Comparison of ENCODE assay signal across 10 cellular contexts in the genomic region with DNA sequence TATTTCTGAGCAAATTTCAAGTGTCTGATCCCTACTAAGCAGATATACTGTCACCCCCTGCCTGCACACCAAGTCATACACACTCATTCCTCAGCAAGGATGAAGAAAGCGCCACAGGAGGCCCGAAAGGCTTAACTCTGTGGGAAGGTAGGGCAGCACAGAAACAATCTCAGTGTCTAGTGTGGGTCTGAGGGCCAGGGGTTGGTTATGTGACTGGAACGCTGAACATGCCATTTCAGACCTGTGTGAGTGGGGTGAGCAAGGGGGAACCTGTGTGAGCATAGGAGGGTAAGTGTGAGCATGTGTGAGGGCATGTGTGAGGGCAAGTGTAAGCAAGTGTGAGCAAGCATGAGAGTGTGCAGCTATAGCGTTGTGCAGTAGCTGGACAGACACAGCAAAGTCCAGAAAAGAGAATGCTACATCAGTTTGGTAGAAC. TPM values are rescaled to one million over a fixed set of nuclear protein-coding genes. Genes with fewer than 3 reads are reported as not detected.
DNase-seq lines count a peak whose midpoint lies in the region; ATAC-seq and TF ChIP-seq lines count a peak whose summit lies in the region.
"Had no signal": no experiment of that assay in that cellular context is flagged by ENCODE, and none has a peak within 500 bp of the region (broad histone marks: within the 10 kb centered on the region; RNA-seq: fewer than 3 reads in every experiment).

No MANE protein-coding gene starts in this region.

- H3K27ac Mint-ChIP-seq in stimulated activated naive CD8-positive, alpha-beta T cell treated with anti-CD3 and anti-CD28 coated beads, Interleukin-15, Interleukin-2, amounts not matched to agents 100 ng/mL and 50 ng/mL, for 24 hours: peak overlapping the region; percentile 95
- peak overlapping the region; percentile 94 for H3K27ac Mint-ChIP-seq in central memory CD8-positive, alpha-beta T cell (ENCODE audit: low read depth)
- H3K27ac Mint-ChIP-seq in neural crest cell (ENCODE audit: unreplicated experiment): no peak overlapping the region

- ATAC-seq in stimulated activated naive CD8-positive, alpha-beta T cell treated with anti-CD3 and anti-CD28 coated beads, Interleukin-15, Interleukin-2, amounts not matched to agents 100 U/mL and 50 U/mL, for 24 hours: no peak
- no peak for ATAC-seq in central memory CD8-positive, alpha-beta T cell (replicated peaks; ENCODE audit: extremely low read depth, poor library complexity, severe bottlenecking)
- ATAC-seq in GM18909 (IDR thresholded peaks at IDR 0.05; ENCODE audit: poor library complexity, unreplicated experiment) (no peak), GM21360 (IDR thresholded peaks at IDR 0.05; ENCODE audit: unreplicated experiment) (no peak)
- ATAC-seq: left colon had no signal

- peak overlapping the region; percentile 99 for H3K4me3 Mint-ChIP-seq in stimulated activated naive CD8-positive, alpha-beta T cell treated with anti-CD3 and anti-CD28 coated beads, Interleukin-15, Interleukin-2, amounts not matched to agents 100 ng/mL and 50 ng/mL, for 24 hours
- peak overlapping the region; percentile 96 for H3K4me3 Mint-ChIP-seq in central memory CD8-positive, alpha-beta T cell
- peak overlapping the region; percentile 13 for H3K4me3 Mint-ChIP-seq in neural crest cell

- no peak for DNase-seq in stimulated activated naive CD8-positive, alpha-beta T cell treated with anti-CD3 and anti-CD28 coated beads, Interleukin-15, Interleukin-2, amounts not matched to agents 100 U/mL and 50 U/mL, for 24 hours
- DNase-seq in central memory CD8-positive, alpha-beta T cell (ENCODE audit: low spot score in 2 of 2): no peak
- no peak for DNase-seq in neural crest cell (ENCODE audit: low read depth, low spot score)
- no peak for DNase-seq in central memory CD4-positive, alpha-beta T cell
- DNase-seq in stimulated activated CD4-positive, alpha-beta T cell treated with anti-CD3 and anti-CD28 coated beads, Interleukin-2, amount 100 ng/mL, for 48 hours: no peak
- DNase-seq: amniotic stem cell, left colon had no signal

- H3K9me3 Mint-ChIP-seq in stimulated activated naive CD8-positive, alpha-beta T cell treated with anti-CD3 and anti-CD28 coated beads, Interleukin-15, Interleukin-2, amounts not matched to agents 100 ng/mL and 50 ng/mL, for 24 hours: no peaks in the 10 kb centered on the region
- H3K9me3 Mint-ChIP-seq in central memory CD8-positive, alpha-beta T cell: no peaks in the 10 kb centered on the region
- H3K9me3 Mint-ChIP-seq in neural crest cell: no peaks in the 10 kb centered on the region

- H3K36me3 Mint-ChIP-seq in stimulated activated naive CD8-positive, alpha-beta T cell treated with anti-CD3 and anti-CD28 coated beads, Interleukin-15, Interleukin-2, amounts not matched to agents 100 ng/mL and 50 ng/mL, for 24 hours (ENCODE audit: low read depth): peaks cover 65% of the 10 kb centered on the region
- peaks cover 73% of the 10 kb centered on the region for H3K36me3 Mint-ChIP-seq in central memory CD8-positive, alpha-beta T cell (ENCODE audit: insufficient read depth)
- peaks cover 4% of the 10 kb centered on the region for H3K36me3 Mint-ChIP-seq in neural crest cell (ENCODE audit: low read depth)

- H3K4me1 Mint-ChIP-seq in stimulated activated naive CD8-positive, alpha-beta T cell treated with anti-CD3 and anti-CD28 coated beads, Interleukin-15, Interleukin-2, amounts not matched to agents 100 ng/mL and 50 ng/mL, for 24 hours (ENCODE audit: low read depth): peaks cover 80% of the 10 kb centered on the region
- H3K4me1 Mint-ChIP-seq in central memory CD8-positive, alpha-beta T cell: peaks cover 78% of the 10 kb centered on the region
- peaks cover 32% of the 10 kb centered on the region for H3K4me1 Mint-ChIP-seq in neural crest cell

- TF ChIP-seq CTCF in neural crest cell (conservative IDR thresholded peaks at IDR 0.05): no peak

- H3K27me3 Mint-ChIP-seq in stimulated activated naive CD8-positive, alpha-beta T cell treated with anti-CD3 and anti-CD28 coated beads, Interleukin-15, Interleukin-2, amounts not matched to agents 100 ng/mL and 50 ng/mL, for 24 hours: no peaks in the 10 kb centered on the region
- H3K27me3 Mint-ChIP-seq in central memory CD8-positive, alpha-beta T cell: no peaks in the 10 kb centered on the region
- no peaks in the 10 kb centered on the region for H3K27me3 Mint-ChIP-seq in neural crest cell (ENCODE audit: low read depth)

RNA-seq across cellular contexts. Expression of a gene that starts 6.2 kb away (rescaled TPM):
- 12.7 and 13.7 TPM in 2 replicates for total RNA-seq in neural crest cell

Comparison
In these comparisons a context has a peak if more than half of its experiments do, and no peak if none do; other contexts are left out.
1. H3K4me3 Mint-ChIP-seq: peak in every context shown above with its lines; median percentile 99 in stimulated activated naive CD8-positive, alpha-beta T cell treated with anti-CD3 and anti-CD28 coated beads, Interleukin-15, Interleukin-2, amounts not matched to agents 100 ng/mL and 50 ng/mL, for 24 hours; 96 in central memory CD8-positive, alpha-beta T cell; 13 in neural crest cell.